Comparison of ENCODE assay signal across 9 cellular contexts in genomic region chr10:74977913-74978847, GRCh38.
DNase-seq lines count a peak whose midpoint lies in the region; ATAC-seq, FAIRE-seq and TF ChIP-seq lines count a peak whose summit lies in the region.
"Had no signal": no experiment of that assay in that cellular context is flagged by ENCODE, and none has a peak within 500 bp of the region (broad histone marks: within the 10 kb centered on the region; RNA-seq: fewer than 3 reads in every experiment).

No MANE protein-coding gene starts in this region.

- H3K4ac ChIP-seq in mesendoderm (ENCODE audit: low read depth, low read length): no peak overlapping the region
- H3K4ac ChIP-seq in H9 (ENCODE audit: low read depth, low read length): no peak overlapping the region

- FAIRE-seq in K562 (lab: Jason Lieb, UNC): no peak
- FAIRE-seq: TTC549 had no signal

- H3K9me3 Mint-ChIP-seq in Calu3 (ENCODE audit: low read depth, unreplicated experiment) (no peaks in the 10 kb centered on the region), H9 (no peaks in the 10 kb centered on the region)

- H4K5ac ChIP-seq in mesendoderm (ENCODE audit: low read length): no peak overlapping the region
- no peak overlapping the region for H4K5ac ChIP-seq in H9 (ENCODE audit: insufficient read length, low read depth, low read length)

- no peak for TF ChIP-seq EP300 in K562 (IDR thresholded peaks at IDR 0.05; ENCODE audit: low read length)

- H2BK5ac ChIP-seq in mesendoderm (ENCODE audit: low read length) (no peak overlapping the region), H9 (ENCODE audit: insufficient read length, low read length) (no peak overlapping the region)

- no peak overlapping the region for H2AFZ ChIP-seq in K562 (ENCODE audit: low read depth, low read length)
- H2AFZ ChIP-seq in H9 (ENCODE audit: low read length): no peak overlapping the region

- H3K79me1 ChIP-seq in mesendoderm (ENCODE audit: low read length): no peaks in the 10 kb centered on the region
- H3K79me1 ChIP-seq in H9 (ENCODE audit: insufficient read depth, low read depth, low read length, poor library complexity, severe bottlenecking): no peaks in the 10 kb centered on the region

- WGBS in K562 (ENCODE audit: insufficient coverage, low coverage, missing lambda C conversion rate): 45% methylated on average over 8 of the region's 8 CpGs
- WGBS in mesendoderm (ENCODE audit: extremely low coverage, insufficient coverage, low lambda C conversion rate): no CpG with 5 or more reads among the region's 8 CpGs
- WGBS in H9 (ENCODE audit: extremely low coverage, insufficient read length, low lambda C conversion rate): no CpG with 5 or more reads among the region's 8 CpGs

- no peak overlapping the region for H3T11ph ChIP-seq in H9 (ENCODE audit: low read length)

- TF ChIP-seq CTCF in K562 (IDR thresholded peaks at IDR 0.05 in 2 of 3, conservative IDR thresholded peaks at IDR 0.05 in 1 of 3; ENCODE audit: insufficient read depth in 2 of 3, low read depth in 1 of 3, low read length in 3 of 3) (no peak), Calu3 (IDR thresholded peaks at IDR 0.05; ENCODE audit: unreplicated experiment) (no peak), H9 (conservative IDR thresholded peaks at IDR 0.05) (no peak)

- peak; percentile 89 for ATAC-seq in GM18498 (IDR thresholded peaks at IDR 0.05; ENCODE audit: unreplicated experiment)
- peak; percentile 83 for ATAC-seq in GM21381 (IDR thresholded peaks at IDR 0.05; ENCODE audit: unreplicated experiment)
- ATAC-seq in HG03460 (IDR thresholded peaks at IDR 0.05; ENCODE audit: unreplicated experiment): peak; percentile 79
- no peak for ATAC-seq in K562

- no peak overlapping the region for H3K56ac ChIP-seq in mesendoderm (ENCODE audit: low read length)
- no peak overlapping the region for H3K56ac ChIP-seq in H9 (ENCODE audit: insufficient read length, low read depth, low read length)

- POLR2A ChIA-PET in K562 (lab: Yijun Ruan, JAX): no interaction called here

- H4K8ac ChIP-seq in mesendoderm (ENCODE audit: low read depth, low read length) (no peak overlapping the region), H9 (replicated peaks; ENCODE audit: insufficient read length, low read depth, low read length) (no peak overlapping the region)

- no peak overlapping the region for H3K14ac ChIP-seq in H9 (ENCODE audit: insufficient read depth, low read length)

- intact Hi-C loops in K562 (cut with micrococcal nuclease) (no loop called here), Calu3 (cut with micrococcal nuclease; ENCODE audit: unreplicated experiment) (no loop called here)

- no peak overlapping the region for H2BK120ac ChIP-seq in mesendoderm (ENCODE audit: low read depth, low read length)
- H2BK120ac ChIP-seq in H9 (ENCODE audit: low read depth, low read length, poor library complexity, severe bottlenecking): no peak overlapping the region

- DNase-seq in K562 (ENCODE audit: extremely low read depth in 1 of 4, low spot score in 3 of 4): no peak
- no peak for DNase-seq in Calu3
- DNase-seq in GF-D8 (lab: John Stamatoyannopoulos, UW): no peak
- no peak for DNase-seq in mesendoderm
- DNase-seq in H9: no peak

- H3K27me3 Mint-ChIP-seq in Calu3 (ENCODE audit: unreplicated experiment): no peaks in the 10 kb centered on the region
- H3K27me3 Mint-ChIP-seq in H9 (ENCODE audit: low read depth): no peaks in the 10 kb centered on the region

- H3K18ac ChIP-seq in mesendoderm (ENCODE audit: low read length) (no peak overlapping the region), H9 (ENCODE audit: insufficient read length, low read depth, low read length) (no peak overlapping the region)

- H3K23ac ChIP-seq in mesendoderm (ENCODE audit: low read length) (no peak overlapping the region), H9 (ENCODE audit: insufficient read length, low read depth, low read length) (no peak overlapping the region)

- TF ChIP-seq POLR2A in K562 (conservative IDR thresholded peaks at IDR 0.05): no peak

- BruUV-seq in K562 (replicated peaks; lab: Mats Ljungman, UMichigan): no TSS peak
- no TSS peak for BruUV-seq in Calu3 (replicated peaks; lab: Mats Ljungman, UMichigan)

- no peaks in the 10 kb centered on the region for H3K4me1 ChIP-seq in K562 (replicated peaks in 1 of 2; ENCODE audit: control insufficient read depth in 2 of 2, insufficient read depth in 2 of 2, low read length in 2 of 2)
- no peaks in the 10 kb centered on the region for H3K4me1 ChIP-seq in mesendoderm (ENCODE audit: control insufficient read depth, low read depth, low read length)
- H3K4me1 ChIP-seq in H9 (ENCODE audit: insufficient read depth, low read length): no peaks in the 10 kb centered on the region

- no peak overlapping the region for H2AK5ac ChIP-seq in mesendoderm (ENCODE audit: low read length)
- H2AK5ac ChIP-seq in H9 (ENCODE audit: insufficient read length, low read length): no peak overlapping the region

- in situ Hi-C loops in K562 (cut with MboI): no loop called here

- H3K9ac ChIP-seq in K562 (ENCODE audit: insufficient read depth in 1 of 2, low read depth in 2 of 2, low read length in 2 of 2) (no peak overlapping the region), mesendoderm (ENCODE audit: low read length) (no peak overlapping the region), H9 (ENCODE audit: extremely low read depth, insufficient read length, low read length) (no peak overlapping the region)

- no peak overlapping the region for H3K27ac Mint-ChIP-seq in Calu3 (ENCODE audit: unreplicated experiment)
- peak overlapping the region in 1 of 3 experiments; percentile 56; a peak in 2 of 7 replicates for H3K27ac Mint-ChIP-seq in H9

- H3K4me3 Mint-ChIP-seq in Calu3 (ENCODE audit: low read depth, unreplicated experiment) (no peak overlapping the region), H9 (no peak overlapping the region)

- 0 out of 3 replicates have a peak, but pooled peaks cover 5% of the 10 kb centered on the region for H3K36me3 ChIP-seq in K562 (ENCODE audit: control insufficient read depth, insufficient read depth, low read length)
- no peaks in the 10 kb centered on the region for H3K36me3 ChIP-seq in mesendoderm (ENCODE audit: control insufficient read depth, insufficient read depth, low read length)

- no peak for TF ChIP-seq RAD21 in K562 (CRISPR knock-in tag; conservative IDR thresholded peaks at IDR 0.05 in 1 of 2, IDR thresholded peaks at IDR 0.05 in 1 of 2)

- H3K4me2 ChIP-seq in K562 (ENCODE audit: insufficient read depth, low read length) (no peak overlapping the region), mesendoderm (ENCODE audit: low read length) (no peak overlapping the region), H9 (ENCODE audit: insufficient read depth, insufficient read length, low read length) (no peak overlapping the region)

- H3K4me3 ChIP-seq in K562 (no peak overlapping the region), mesendoderm (ENCODE audit: low read length) (no peak overlapping the region)

- no peak overlapping the region for H4K91ac ChIP-seq in H9 (ENCODE audit: insufficient read length, low read depth, low read length)

- H3K36me3 Mint-ChIP-seq in Calu3 (ENCODE audit: insufficient read depth, unreplicated experiment): peaks cover 7% of the 10 kb centered on the region
- peaks cover 2 to 10% (median 6%) of the 10 kb centered on the region in 3 experiments; a peak in 5 of 7 replicates for H3K36me3 Mint-ChIP-seq in H9 (ENCODE audit: insufficient read depth in 1 of 3, low read depth in 3 of 3)

- H2BK12ac ChIP-seq in H9 (ENCODE audit: insufficient read length, low read depth, low read length): no peak overlapping the region

- H2BK15ac ChIP-seq in mesendoderm (replicated peaks; ENCODE audit: low read depth): no peak overlapping the region
- H2BK15ac ChIP-seq in H9 (ENCODE audit: low read depth, low read length): no peak overlapping the region

- no peaks in the 10 kb centered on the region for H4K20me1 ChIP-seq in K562 (replicated peaks; ENCODE audit: control insufficient read depth, insufficient read depth, low read length)
- no peaks in the 10 kb centered on the region for H4K20me1 ChIP-seq in H9 (ENCODE audit: control insufficient read depth, insufficient read depth, insufficient read length)

- no peaks in the 10 kb centered on the region for H3K4me1 Mint-ChIP-seq in Calu3 (ENCODE audit: low read depth, unreplicated experiment)
- H3K4me1 Mint-ChIP-seq in H9: no peaks in the 10 kb centered on the region

- H3K27me3 ChIP-seq in K562 (ENCODE audit: control insufficient read depth in 2 of 2, insufficient read depth in 2 of 2, low read length in 2 of 2) (no peaks in the 10 kb centered on the region), mesendoderm (ENCODE audit: insufficient read depth, low read length, poor library complexity) (no peaks in the 10 kb centered on the region), H9 (ENCODE audit: insufficient read depth, low read length) (no peaks in the 10 kb centered on the region)

- H3K79me2 ChIP-seq in K562 (ENCODE audit: control insufficient read depth, insufficient read depth, low read length) (no peaks in the 10 kb centered on the region), mesendoderm (ENCODE audit: control insufficient read depth, insufficient read depth, low read length) (no peaks in the 10 kb centered on the region), H9 (ENCODE audit: insufficient read depth, low read length) (no peaks in the 10 kb centered on the region)

- CTCF ChIA-PET in K562 (lab: Yijun Ruan, JAX; ENCODE audit: low intra/inter-chr PET ratio) (no interaction called here), Calu3 (lab: Charles Lee) (no interaction called here)

- no peaks in the 10 kb centered on the region for H3K9me1 ChIP-seq in K562 (ENCODE audit: control insufficient read depth, insufficient read depth, low read length)

- no peaks in the 10 kb centered on the region for H3K23me2 ChIP-seq in H9 (ENCODE audit: insufficient read length, low read depth, low read length, poor library complexity, severe bottlenecking)

- H3K9me3 ChIP-seq in K562 (replicated peaks; ENCODE audit: control insufficient read depth, insufficient read depth, low read depth, low read length) (no peaks in the 10 kb centered on the region), H9 (ENCODE audit: control insufficient read depth, low read depth, low read length) (no peaks in the 10 kb centered on the region)

- no peak overlapping the region for H2BK20ac ChIP-seq in H9 (ENCODE audit: low read depth, low read length, poor library complexity, severe bottlenecking)

- H3K27ac ChIP-seq in K562 (ENCODE audit: extremely low read depth, low read depth, low read length): no peak overlapping the region
- no peak overlapping the region for H3K27ac ChIP-seq in mesendoderm (ENCODE audit: low read depth, low read length)
- no peak overlapping the region for H3K27ac ChIP-seq in H9 (ENCODE audit: insufficient read length, low read depth, low read length)

TF ChIP-seq in K562, 482 proteins besides CTCF, POLR2A, EP300 and RAD21 (continues in another document):
- no peak for TF ChIP-seq ZBTB43 (CRISPR knock-in tag; IDR thresholded peaks at IDR 0.05)
